Comparison of ENCODE assay signal across 1 cellular context in the genomic region with DNA sequence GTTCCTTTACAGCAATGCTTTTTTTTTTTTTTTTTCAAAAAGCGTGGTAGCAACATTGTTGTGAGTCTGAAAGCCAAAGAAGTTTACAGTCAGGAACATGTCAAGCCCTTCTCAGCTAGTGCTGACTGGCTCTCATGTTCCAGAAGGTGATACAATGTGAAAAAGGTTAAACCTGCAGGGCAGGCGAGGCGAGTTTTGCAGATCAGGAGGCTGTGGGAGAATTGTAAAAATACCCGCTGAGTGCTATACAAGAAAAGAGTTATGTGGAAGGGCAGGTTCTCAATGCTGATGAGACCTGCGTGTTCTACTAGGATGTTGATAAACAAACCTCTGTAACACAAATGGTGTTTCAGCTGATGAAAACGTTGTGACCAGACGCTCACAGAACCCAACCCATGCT.
TF ChIP-seq lines count a peak whose summit lies in the region.

No MANE protein-coding gene starts in this region.

TF ChIP-seq in H1, 55 proteins besides CTCF, POLR2A, EP300 and RAD21 (continued from another document):
- TF ChIP-seq FOSL1 (IDR thresholded peaks at IDR 0.05; ENCODE audit: insufficient read depth, low read depth, low read length) (no peak), KDM1A (IDR thresholded peaks at IDR 0.05; ENCODE audit: borderline replicate concordance, low read length) (no peak), TBP (IDR thresholded peaks at IDR 0.05; ENCODE audit: low read depth, low read length) (no peak), EZH2 (IDR thresholded peaks at IDR 0.05; ENCODE audit: low read depth, low read length, severe bottlenecking) (no peak), BRCA1 (IDR thresholded peaks at IDR 0.05; ENCODE audit: low read depth, low read length) (no peak), SIRT6 (IDR thresholded peaks at IDR 0.05; ENCODE audit: low read length) (no peak), ASH2L (IDR thresholded peaks at IDR 0.05; ENCODE audit: low read length) (no peak)
- TF ChIP-seq, protein P1, sequence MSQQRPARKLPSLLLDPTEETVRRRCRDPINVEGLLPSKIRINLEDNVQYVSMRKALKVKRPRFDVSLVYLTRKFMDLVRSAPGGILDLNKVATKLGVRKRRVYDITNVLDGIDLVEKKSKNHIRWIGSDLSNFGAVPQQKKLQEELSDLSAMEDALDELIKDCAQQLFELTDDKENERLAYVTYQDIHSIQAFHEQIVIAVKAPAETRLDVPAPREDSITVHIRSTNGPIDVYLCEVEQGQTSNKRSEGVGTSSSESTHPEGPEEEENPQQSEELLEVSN (IDR thresholded peaks at IDR 0.05) = no peak
